37 cellular contexts compared by ENCODE assay signal in genomic region chr12:68912916-68913315, GRCh38. TPM values are rescaled to one million over a fixed set of nuclear protein-coding genes. Genes with fewer than 3 reads are reported as not detected.
A peak's percentile ranks its signal among the peaks of the same experiment; 100 is the strongest.
DNase-seq lines count a peak whose midpoint lies in the region; ATAC-seq and TF ChIP-seq lines count a peak whose summit lies in the region.
"Had no signal": no experiment of that assay in that cellular context is flagged by ENCODE, and none has a peak within 500 bp of the region (broad histone marks: within the 10 kb centered on the region; RNA-seq: fewer than 3 reads in every experiment).

No MANE protein-coding gene starts in this region.

- no peak overlapping the region for H2AK5ac ChIP-seq in mesendoderm (ENCODE audit: low read length)

- ATAC-seq in HG03025 (IDR thresholded peaks at IDR 0.05; ENCODE audit: low FRiP score, unreplicated experiment): no peak
- ATAC-seq in GM18858 (IDR thresholded peaks at IDR 0.05; ENCODE audit: unreplicated experiment): no peak
- ATAC-seq: activated naive CD4-positive, alpha-beta T cell treated with anti-CD3 and anti-CD28 coated beads, Interleukin-2, amount 50 U/mL, for 72 hours; CD8-positive, alpha-beta T cell; naive thymus-derived CD8-positive, alpha-beta T cell had no signal

- H3K23ac ChIP-seq in mesendoderm (ENCODE audit: low read length): no peak overlapping the region

- DNase-seq in HFFc6 (no peak), choroid plexus epithelial cell (ENCODE audit: low read depth) (no peak), mesendoderm (peak; percentile 14), activated gamma-delta T cell treated with Interleukin-2 at 50 U/mL for 16 hours (no peak), Ammon's horn (ENCODE audit: low spot score) (no peak)
- DNase-seq: activated CD4-positive, alpha-beta T cell treated with anti-CD3 and anti-CD28 coated beads for 48 hours; activated CD8-positive, alpha-beta memory T cell treated with anti-CD3 and anti-CD28 coated beads for 24 hours; activated T-cell treated with anti-CD3 and anti-CD28 coated beads for 4 hours; BE2C; CD8-positive, alpha-beta T cell; colonic mucosa; effector CD8-positive, alpha-beta T cell; erythroblast; head of caudate nucleus; Kasumi-1; midbrain; MV-4-11; naive thymus-derived CD8-positive, alpha-beta T cell; NCI-H1436 treated with DMSO at 0.1 percent for 48 hours; NCI-H2107; NCI-H345; NCI-H69; occipital lobe; Peyer's patch; SHP77 treated with DMSO at 0.1 percent for 48 hours; sigmoid colon; stimulated activated CD4-positive, alpha-beta T cell treated with anti-CD3 and anti-CD28 coated beads, Interleukin-4, amount 100 ng/mL, for 1 hour; SW 1271; T-helper 9 cell had no signal

- no peaks in the 10 kb centered on the region for H3K27me3 ChIP-seq in DOHH2 (ENCODE audit: control insufficient read depth, low read length)
- no peaks in the 10 kb centered on the region for H3K27me3 ChIP-seq in mesendoderm (ENCODE audit: insufficient read depth, low read length, poor library complexity)
- H3K27me3 ChIP-seq: colonic mucosa, Peyer's patch, sigmoid colon, tibial nerve had no signal

- no peak overlapping the region for H2BK5ac ChIP-seq in mesendoderm (ENCODE audit: low read length)

- no peak overlapping the region for H3K4me3 Mint-ChIP-seq in HFFc6
- H3K4me3 Mint-ChIP-seq: CD8-positive, alpha-beta T cell; naive thymus-derived CD8-positive, alpha-beta T cell had no signal

- H3K4me1 ChIP-seq in DOHH2 (ENCODE audit: control insufficient read depth, low read length) (peaks cover 69% of the 10 kb centered on the region), mesendoderm (ENCODE audit: control insufficient read depth, low read depth, low read length) (no peaks in the 10 kb centered on the region)
- H3K4me1 ChIP-seq: BE2C, colonic mucosa, Peyer's patch, sigmoid colon had no signal

- H3K9ac ChIP-seq in mesendoderm (ENCODE audit: low read length): no peak overlapping the region

- WGBS in mesendoderm (ENCODE audit: extremely low coverage, insufficient coverage, low lambda C conversion rate): no CpG with 5 or more reads among the region's 2 CpGs

- no peaks in the 10 kb centered on the region for H3K9me2 ChIP-seq in DOHH2 (replicated peaks; ENCODE audit: control insufficient read depth, low read length)

- H4K8ac ChIP-seq in mesendoderm (ENCODE audit: low read depth, low read length): no peak overlapping the region

- no peaks in the 10 kb centered on the region for H3K27me3 Mint-ChIP-seq in HFFc6 (ENCODE audit: insufficient read depth)

- H3K4me2 ChIP-seq in DOHH2 (ENCODE audit: low read length): no peak overlapping the region
- no peak overlapping the region for H3K4me2 ChIP-seq in mesendoderm (ENCODE audit: low read length)

- H3K79me1 ChIP-seq in mesendoderm (ENCODE audit: low read length): no peaks in the 10 kb centered on the region

- peaks cover 53% of the 10 kb centered on the region for H3K4me1 Mint-ChIP-seq in HFFc6 (ENCODE audit: low read depth)

- H3K36me3 Mint-ChIP-seq in HFFc6 (ENCODE audit: low read depth): no peaks in the 10 kb centered on the region
- H3K36me3 Mint-ChIP-seq: activated naive CD4-positive, alpha-beta T cell treated with anti-CD3 and anti-CD28 coated beads, Interleukin-2, amount 50 U/mL, for 72 hours; CD8-positive, alpha-beta T cell had no signal

- H3K27ac Mint-ChIP-seq in HFFc6: no peak overlapping the region
- H3K27ac Mint-ChIP-seq: activated T-helper 2 cell treated with anti-CD3 and anti-CD28 coated beads, Interferon-gamma antibody, Interleukin-2, Interleukin-4, amounts not matched to agents 10 μg/mL and 5 μg/mL and 100 μg/mL, durations not matched to agents 14 hours and 24 hours and 36 hours; CD8-positive, alpha-beta T cell; naive thymus-derived CD8-positive, alpha-beta T cell had no signal

- H4K5ac ChIP-seq in mesendoderm (ENCODE audit: low read length): no peak overlapping the region

- no peaks in the 10 kb centered on the region for H3K9me3 ChIP-seq in DOHH2 (ENCODE audit: control insufficient read depth, insufficient read depth, low read length)
- H3K9me3 ChIP-seq: BE2C, colonic mucosa, Peyer's patch, sigmoid colon, tibial nerve had no signal

- 0 out of 2 replicates have a peak, but pooled peaks cover 2% of the 10 kb centered on the region for H3F3A ChIP-seq in DOHH2 (ENCODE audit: control insufficient read depth, insufficient read depth)

- no peak overlapping the region for H3K18ac ChIP-seq in mesendoderm (ENCODE audit: low read length)

- H4K20me1 ChIP-seq in DOHH2 (ENCODE audit: control insufficient read depth, insufficient read depth, low read depth, low read length): no peaks in the 10 kb centered on the region

- TF ChIP-seq CTCF in DOHH2 (IDR thresholded peaks at IDR 0.05; ENCODE audit: low read depth, low read length, poor library complexity, severe bottlenecking) (peak; percentile 54), HFFc6 (IDR thresholded peaks at IDR 0.05) (peak; percentile 42), choroid plexus epithelial cell (conservative IDR thresholded peaks at IDR 0.05; ENCODE audit: low read depth, low read length) (peak; percentile 10)

- H3K4ac ChIP-seq in mesendoderm (ENCODE audit: low read depth, low read length): no peak overlapping the region

- H3K9me3 Mint-ChIP-seq in HFFc6: no peaks in the 10 kb centered on the region
- H3K9me3 Mint-ChIP-seq: activated naive CD4-positive, alpha-beta T cell treated with anti-CD3 and anti-CD28 coated beads, Interleukin-2, amount 50 U/mL, for 72 hours; activated T-helper 2 cell treated with anti-CD3 and anti-CD28 coated beads, Interferon-gamma antibody, Interleukin-2, Interleukin-4, amounts not matched to agents 10 μg/mL and 5 μg/mL and 100 μg/mL, durations not matched to agents 14 hours and 24 hours and 36 hours; CD8-positive, alpha-beta T cell; naive thymus-derived CD8-positive, alpha-beta T cell had no signal

- no peak overlapping the region for H3K56ac ChIP-seq in mesendoderm (ENCODE audit: low read length)

- H2BK120ac ChIP-seq in mesendoderm (ENCODE audit: low read depth, low read length): no peak overlapping the region

- no peak overlapping the region for H2BK15ac ChIP-seq in mesendoderm (replicated peaks; ENCODE audit: low read depth)

- H3K36me3 ChIP-seq in DOHH2 (ENCODE audit: control insufficient read depth, low read length) (peaks cover 12% of the 10 kb centered on the region), mesendoderm (ENCODE audit: control insufficient read depth, insufficient read depth, low read length) (no peaks in the 10 kb centered on the region)
- H3K36me3 ChIP-seq: BE2C, colonic mucosa, Peyer's patch, sigmoid colon, tibial nerve had no signal

- H3K4me3 ChIP-seq in DOHH2 (ENCODE audit: low read length) (no peak overlapping the region), choroid plexus epithelial cell (ENCODE audit: low read depth, low read length) (no peak overlapping the region), mesendoderm (ENCODE audit: low read length) (no peak overlapping the region)
- H3K4me3 ChIP-seq: colonic mucosa, Peyer's patch, sigmoid colon, tibial nerve had no signal

- peaks cover 83% of the 10 kb centered on the region for H3K79me2 ChIP-seq in DOHH2 (ENCODE audit: control insufficient read depth, low read length)
- no peaks in the 10 kb centered on the region for H3K79me2 ChIP-seq in mesendoderm (ENCODE audit: control insufficient read depth, insufficient read depth, low read length)

- H3K27ac ChIP-seq in DOHH2 (ENCODE audit: low read depth, low read length) (no peak overlapping the region), mesendoderm (ENCODE audit: low read depth, low read length) (no peak overlapping the region)
- H3K27ac ChIP-seq: colonic mucosa, HL-60, Peyer's patch, sigmoid colon, VCaP had no signal

RNA-seq across cellular contexts. Expression of gene CPM, which starts 20.1 kb away (rescaled TPM):
- 1 to 10 TPM; 1.4 to 3.0 (median 2.3) TPM for total RNA-seq in HFFc6 (2021; fragmentation: NEBNext Ultra II Directional; extraction: Animal tissue kit (Norgen Biotek cat#: 25700))
- 0.24 TPM for polyA plus RNA-seq in mesendoderm (2013, experiment 1 of 2)
- 0.31 TPM for polyA plus RNA-seq in mesendoderm (2013, experiment 2 of 2)
